Comparison of ENCODE assay signal across 15 cellular contexts in the genomic region with DNA sequence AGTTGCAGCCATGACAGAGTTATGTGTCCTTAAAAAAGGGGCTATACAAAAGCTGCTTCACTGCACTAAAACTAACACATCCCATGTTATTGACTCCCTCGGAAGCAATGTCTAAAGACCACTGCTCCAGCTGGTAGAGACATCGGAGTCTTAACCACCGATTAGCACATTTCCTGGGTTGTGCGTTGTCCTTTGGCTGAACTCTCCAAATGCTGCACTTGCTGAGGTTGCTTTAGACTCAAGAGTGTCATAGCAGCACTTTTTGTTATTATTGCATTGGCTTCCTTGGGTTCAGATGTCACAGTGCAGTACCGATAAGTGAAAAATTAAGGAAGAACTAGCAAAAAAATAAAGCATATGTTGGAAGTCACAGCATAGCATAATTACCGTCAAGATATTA.
A peak's percentile ranks its signal among the peaks of the same experiment; 100 is the strongest.
DNase-seq lines count a peak whose midpoint lies in the region; ATAC-seq, FAIRE-seq and TF ChIP-seq lines count a peak whose summit lies in the region.
"Had no signal": no experiment of that assay in that cellular context is flagged by ENCODE, and none has a peak within 500 bp of the region (broad histone marks: within the 10 kb centered on the region; RNA-seq: fewer than 3 reads in every experiment).

No MANE protein-coding gene starts in this region.

- peaks cover 2 to 4% of the 10 kb centered on the region in 2 donors for H3K4me1 Mint-ChIP-seq in stimulated activated naive B cell treated with anti-CD40 and anti-IgM and Interleukin-4, amounts not matched to agents 10 μg/mL and 1 μg/mL and 100 μg/mL, for 72 hours
- H3K4me1 Mint-ChIP-seq: CD4-positive, CD25-positive, alpha-beta regulatory T cell; stimulated activated naive CD8-positive, alpha-beta T cell treated with anti-CD3 and anti-CD28 coated beads, Interleukin-15, amount 100 ng/mL, for 72 hours had no signal

- H3K4me1 ChIP-seq in heart left ventricle (peaks cover 0 to 30% (median 0%) of the 10 kb centered on the region in 12 donors), psoas muscle (no peaks in the 10 kb centered on the region)
- H3K4me1 ChIP-seq: colonic mucosa had no signal

- H3K27ac Mint-ChIP-seq in stimulated activated naive B cell treated with anti-CD40 and anti-IgM and Interleukin-4, amounts not matched to agents 10 μg/mL and 1 μg/mL and 100 μg/mL, for 72 hours = no peak overlapping the region
- H3K27ac Mint-ChIP-seq: CD4-positive, CD25-positive, alpha-beta regulatory T cell; stimulated activated naive CD8-positive, alpha-beta T cell treated with anti-CD3 and anti-CD28 coated beads, Interleukin-15, amount 100 ng/mL, for 72 hours had no signal

- intact Hi-C loops in heart left ventricle (cut with DNase I) (no loop called here), psoas muscle (cut with DNase I) (no loop called here)

- H3K36me3 ChIP-seq in heart left ventricle (no peaks in the 10 kb centered on the region), psoas muscle (ENCODE audit: insufficient read depth in 1 of 2, low read depth in 1 of 2) (no peaks in the 10 kb centered on the region)
- H3K36me3 ChIP-seq: colonic mucosa had no signal

- peaks cover 4 to 8% of the 10 kb centered on the region in 2 donors for H3K27me3 Mint-ChIP-seq in stimulated activated naive B cell treated with anti-CD40 and anti-IgM and Interleukin-4, amounts not matched to agents 10 μg/mL and 1 μg/mL and 100 μg/mL, for 72 hours
- H3K27me3 Mint-ChIP-seq: CD4-positive, CD25-positive, alpha-beta regulatory T cell had no signal

- TF ChIP-seq CTCF in heart left ventricle (IDR thresholded peaks at IDR 0.05) = no peak
- TF ChIP-seq CTCF in psoas muscle (IDR thresholded peaks at IDR 0.05) = no peak

- TF ChIP-seq POLR2A in heart left ventricle (IDR thresholded peaks at IDR 0.05) = no peak

- H3K9me3 Mint-ChIP-seq in stimulated activated naive B cell treated with anti-CD40 and anti-IgM and Interleukin-4, amounts not matched to agents 10 μg/mL and 1 μg/mL and 100 μg/mL, for 72 hours = no peaks in the 10 kb centered on the region
- H3K9me3 Mint-ChIP-seq: stimulated activated naive CD8-positive, alpha-beta T cell treated with anti-CD3 and anti-CD28 coated beads, Interleukin-15, amount 100 ng/mL, for 72 hours had no signal

- DNase-seq in KG1 (lab: John Stamatoyannopoulos, UW) (peak; percentile 46), SIG-M5 (lab: John Stamatoyannopoulos, UW) (peak; percentile 43), heart left ventricle (peak in 4 of 5 donors; percentile 26 to 50 (median 44)), psoas muscle (peak; percentile 13 to 54), frontal cortex (ENCODE audit: low spot score in 2 of 2) (no peak)
- DNase-seq in stimulated activated naive B cell treated with anti-CD40 and anti-IgM and Interleukin-4, amounts not matched to agents 10 μg/mL and 1 μg/mL and 100 μg/mL, for 72 hours = no peak
- DNase-seq: activated naive CD4-positive, alpha-beta T cell treated with Interleukin-2 at 50 U/mL for 16 hours; CD4-positive, CD25-positive, alpha-beta regulatory T cell; colonic mucosa; kidney glomerular epithelial cell; NCI-H526; stimulated activated naive CD8-positive, alpha-beta T cell treated with anti-CD3 and anti-CD28 coated beads, Interleukin-15, amount 100 ng/mL, for 72 hours had no signal

- H3K4me3 ChIP-seq in heart left ventricle (peak overlapping the region in 1 of 12 donors; percentile 15), psoas muscle (no peak overlapping the region)
- H3K4me3 ChIP-seq: colonic mucosa had no signal

- FAIRE-seq in frontal cortex (lab: Jason Lieb, UNC) = no peak

- H3K27me3 ChIP-seq in heart left ventricle (no peaks in the 10 kb centered on the region), psoas muscle (ENCODE audit: insufficient read depth in 3 of 3, low read length in 2 of 3) (no peaks in the 10 kb centered on the region)
- H3K27me3 ChIP-seq: colonic mucosa had no signal

- no peaks in the 10 kb centered on the region for H3K36me3 Mint-ChIP-seq in stimulated activated naive B cell treated with anti-CD40 and anti-IgM and Interleukin-4, amounts not matched to agents 10 μg/mL and 1 μg/mL and 100 μg/mL, for 72 hours
- H3K36me3 Mint-ChIP-seq: CD4-positive, CD25-positive, alpha-beta regulatory T cell had no signal

- H3K27ac ChIP-seq in heart left ventricle = peak overlapping the region in 2 of 12 donors; percentile 42 to 88
- peak overlapping the region; percentile 53 for H3K27ac ChIP-seq in psoas muscle
- H3K27ac ChIP-seq: colonic mucosa had no signal

- H3K4me3 Mint-ChIP-seq in stimulated activated naive B cell treated with anti-CD40 and anti-IgM and Interleukin-4, amounts not matched to agents 10 μg/mL and 1 μg/mL and 100 μg/mL, for 72 hours = no peak overlapping the region
- H3K4me3 Mint-ChIP-seq: CD4-positive, CD25-positive, alpha-beta regulatory T cell; stimulated activated naive CD8-positive, alpha-beta T cell treated with anti-CD3 and anti-CD28 coated beads, Interleukin-15, amount 100 ng/mL, for 72 hours had no signal

- peak; percentile 67 to 88 (median 86) for ATAC-seq in heart left ventricle
- ATAC-seq in psoas muscle = peak in 2 of 4 donors; percentile 54 to 68
- no peak for ATAC-seq in HG02588 (IDR thresholded peaks at IDR 0.05; ENCODE audit: unreplicated experiment)
- no peak for ATAC-seq in stimulated activated naive B cell treated with anti-CD40 and anti-IgM and Interleukin-4, amounts not matched to agents 10 μg/mL and 1 μg/mL and 100 μg/mL, for 72 hours (replicated peaks)
- no peak for ATAC-seq in HG02852 (IDR thresholded peaks at IDR 0.05; ENCODE audit: unreplicated experiment)
- ATAC-seq: SK-N-SH treated with all-trans-retinoic acid at 6 μM for 48 hours; stimulated activated naive CD8-positive, alpha-beta T cell treated with anti-CD3 and anti-CD28 coated beads, Interleukin-15, amount 100 ng/mL, for 72 hours had no signal

- WGBS in heart left ventricle, 4 donors = 36 to 49% (median 39%) methylated on average over 6 of the region's 6 CpGs
- 3 to 5% (median 4%) methylated on average over 6 of the region's 6 CpGs for WGBS in psoas muscle, 3 donors

- H3K9me3 ChIP-seq in heart left ventricle (no peaks in the 10 kb centered on the region), psoas muscle (no peaks in the 10 kb centered on the region)
- H3K9me3 ChIP-seq: colonic mucosa had no signal

Comparison
In these comparisons a context has a peak if more than half of its experiments do, and no peak if none do; other contexts are left out.
1. DNase-seq: peak in KG1 (single experiment), SIG-M5 (single experiment), heart left ventricle (4 of 5) and psoas muscle (2 of 2); none in stimulated activated naive B cell treated with anti-CD40 and anti-IgM and Interleukin-4, amounts not matched to agents 10 μg/mL and 1 μg/mL and 100 μg/mL, for 72 hours (single experiment) and frontal cortex (0 of 2).
2. ATAC-seq: peak in heart left ventricle (4 of 4); none in HG02588 (single experiment), stimulated activated naive B cell treated with anti-CD40 and anti-IgM and Interleukin-4, amounts not matched to agents 10 μg/mL and 1 μg/mL and 100 μg/mL, for 72 hours (0 of 2) and HG02852 (single experiment).